9 cellular contexts compared by ENCODE assay signal in genomic region chr22:26592368-26593015, GRCh38. TPM values are rescaled to one million over a fixed set of nuclear protein-coding genes. Genes with fewer than 3 reads are reported as not detected.
DNase-seq lines count a peak whose midpoint lies in the region; ATAC-seq, FAIRE-seq and TF ChIP-seq lines count a peak whose summit lies in the region.
"Had no signal": no experiment of that assay in that cellular context is flagged by ENCODE, and none has a peak within 500 bp of the region (broad histone marks: within the 10 kb centered on the region; RNA-seq: fewer than 3 reads in every experiment).

No MANE protein-coding gene starts in this region.

- POLR2A ChIA-PET in IMR-90 (lab: Charles Lee; ENCODE audit: unreplicated experiment) = no interaction called here

- peak overlapping the region; percentile 15; the same call in 1 of the 2 replicates for H2AK5ac ChIP-seq in IMR-90 (ENCODE audit: low read depth, low read length)

- no peak overlapping the region for H2BK15ac ChIP-seq in IMR-90 (ENCODE audit: low read depth, low read length)

- no peak overlapping the region for H3K14ac ChIP-seq in IMR-90 (replicated peaks; ENCODE audit: low read depth, low read length)

- CTCF ChIA-PET in IMR-90 (lab: Yijun Ruan, JAX) = no interaction called here

- DNase-seq in stimulated activated CD4-positive, alpha-beta T cell treated with anti-CD3 and anti-CD28 coated beads, Interleukin-12 subunit alpha, Interleukin-12 subunit beta, amount 100 ng/mL, for 48 hours (ENCODE audit: low read depth in 2 of 3, low spot score in 1 of 3) = peak; percentile 18 to 27 (median 24)
- no peak for DNase-seq in stimulated activated CD4-positive, alpha-beta T cell treated with anti-CD3 and anti-CD28 coated beads, Interleukin-2, amount 100 ng/mL, for 48 hours
- DNase-seq in IMR-90 = no peak
- peak; percentile 55 to 59 for DNase-seq in activated T-cell treated with anti-CD3 and anti-CD28 coated beads, Interleukin-2, amount 50 U/mL, for 48 hours
- peak; percentile 26 for DNase-seq in stomach
- DNase-seq in erythroblast (lab: John Stamatoyannopoulos, UW) = no peak
- no peak for DNase-seq in cerebellum (ENCODE audit: low spot score)
- no peak for DNase-seq in pancreas

- no peak overlapping the region for H3K4ac ChIP-seq in IMR-90 (ENCODE audit: low read depth, low read length)

- TF ChIP-seq EP300 in stomach (IDR thresholded peaks at IDR 0.05) = no peak

- no peak overlapping the region for H3K56ac ChIP-seq in IMR-90 (ENCODE audit: extremely low read depth, insufficient read depth, low read length)

- H3K36me3 ChIP-seq in IMR-90 (ENCODE audit: control insufficient read depth, insufficient read depth, low read length) (no peaks in the 10 kb centered on the region), stomach (no peaks in the 10 kb centered on the region), pancreas (no peaks in the 10 kb centered on the region)

- no peak overlapping the region for H3K18ac ChIP-seq in IMR-90 (ENCODE audit: low read depth, low read length)

- intact Hi-C loops in IMR-90 (cut with micrococcal nuclease) (loop anchor here (5.0 kb wide), 1 partner anchor 90 kb away; no protein-coding TSS in a partner anchor), stomach (cut with DNase I; ENCODE audit: low total_unique reads) (no loop called here), pancreas (cut with DNase I) (no loop called here)

- peaks cover 20% of the 10 kb centered on the region for H3K27me3 ChIP-seq in IMR-90 (ENCODE audit: control insufficient read depth, insufficient read depth, low read length)
- H3K27me3 ChIP-seq in stomach = peaks cover 0 to 13% (median 0%) of the 10 kb centered on the region in 3 donors
- no peaks in the 10 kb centered on the region for H3K27me3 ChIP-seq in pancreas

- no peak overlapping the region for H2BK120ac ChIP-seq in IMR-90 (ENCODE audit: low read depth, low read length)

- ATAC-seq in IMR-90 (ENCODE audit: low read depth) = no peak
- ATAC-seq in pancreas = no peak

- no peak overlapping the region for H4K5ac ChIP-seq in IMR-90 (ENCODE audit: low read depth, low read length)

- H2AK9ac ChIP-seq in IMR-90 (replicated peaks; ENCODE audit: low read depth, low read length, poor library complexity) = no peak overlapping the region

- dilution Hi-C loops in IMR-90 (cut with HindIII; ENCODE audit: low sequenced_read_pairs, unreplicated experiment) = no loop called here

- H3K9me3 ChIP-seq in IMR-90 (ENCODE audit: control insufficient read depth, insufficient read depth, low read length) (no peaks in the 10 kb centered on the region), stomach (no peaks in the 10 kb centered on the region), pancreas (no peaks in the 10 kb centered on the region)

- no peak for TF ChIP-seq RAD21 in IMR-90 (IDR thresholded peaks at IDR 0.05; ENCODE audit: low read length)

- no peak for FAIRE-seq in pancreas (lab: Jason Lieb, UNC)
- FAIRE-seq: keratinocyte had no signal

- peaks cover 7% of the 10 kb centered on the region; the same call in 1 of the 2 replicates for H4K20me1 ChIP-seq in IMR-90 (ENCODE audit: insufficient read depth, low read length)

- 77% methylated on average over 4 of the region's 5 CpGs; no CpG with 5 or more reads in 1 of the 2 experiments for WGBS in IMR-90 (ENCODE audit: extremely low coverage in 2 of 2, insufficient read length in 1 of 2), 2 experiments
- WGBS in stomach, 5 donors = 56 to 63% (median 60%) methylated on average over 5 of the region's 5 CpGs
- 73 to 80% methylated on average over 5 of the region's 5 CpGs for WGBS in pancreas, 2 donors

- no peak overlapping the region for H4K91ac ChIP-seq in IMR-90 (ENCODE audit: insufficient read depth, low read depth, low read length)

- H3K9me1 ChIP-seq in IMR-90 (ENCODE audit: insufficient read depth, low read length) = no peaks in the 10 kb centered on the region

- BruUV-seq in IMR-90 (replicated peaks; lab: Mats Ljungman, UMichigan) = no TSS peak

- H3K27ac ChIP-seq in IMR-90 (ENCODE audit: insufficient read depth, low read length) (no peak overlapping the region), stomach (no peak overlapping the region), pancreas (no peak overlapping the region)

- no peak overlapping the region for H3K4me2 ChIP-seq in IMR-90 (ENCODE audit: low read depth, low read length)

- H3K4me1 ChIP-seq in IMR-90 (ENCODE audit: control insufficient read depth, insufficient read depth, low read length) (peaks cover 5% of the 10 kb centered on the region), stomach (peaks cover 6 to 29% (median 22%) of the 10 kb centered on the region in 4 donors), pancreas (peaks cover 0 to 7% (median 0%) of the 10 kb centered on the region in 3 donors)

- no peak overlapping the region for H2BK5ac ChIP-seq in IMR-90 (ENCODE audit: low read depth, low read length, poor library complexity, severe bottlenecking)

- H3K23ac ChIP-seq in IMR-90 (ENCODE audit: low read depth, low read length) = no peak overlapping the region

- H2AFZ ChIP-seq in IMR-90 (replicated peaks; ENCODE audit: low read length, poor library complexity) = no peak overlapping the region

- peaks cover 14 to 18% of the 10 kb centered on the region in 2 experiments for H3K79me1 ChIP-seq in IMR-90 (ENCODE audit: low read depth in 1 of 2, low read length in 2 of 2)

- no peak for TF ChIP-seq CTCF in IMR-90 (conservative IDR thresholded peaks at IDR 0.05; ENCODE audit: low read depth, low read length)
- TF ChIP-seq CTCF in stomach (IDR thresholded peaks at IDR 0.05) = no peak
- no peak for TF ChIP-seq CTCF in pancreas (IDR thresholded peaks at IDR 0.05)

- no peak for TF ChIP-seq POLR2A in IMR-90 (IDR thresholded peaks at IDR 0.05; ENCODE audit: low read depth, low read length)
- no peak for TF ChIP-seq POLR2A in stomach (IDR thresholded peaks at IDR 0.05)
- TF ChIP-seq POLR2A in erythroblast (IDR thresholded peaks at IDR 0.05; ENCODE audit: low read length) = no peak

- no peak overlapping the region for H3K9ac ChIP-seq in IMR-90 (ENCODE audit: low read depth, low read length)

- no peak overlapping the region; a peak in 1 of 4 replicates for H4K8ac ChIP-seq in IMR-90 (ENCODE audit: low read depth in 2 of 2, low read length in 2 of 2)

- in situ Hi-C loops in IMR-90 (cut with MboI; ENCODE audit: low sequenced_read_pairs) = loop anchor here (10.0 kb wide), 1 partner anchor 58 kb away; no protein-coding TSS in a partner anchor

- H2BK20ac ChIP-seq in IMR-90 (ENCODE audit: low read depth, low read length) = no peak overlapping the region

- H3K4me3 ChIP-seq in IMR-90 (ENCODE audit: insufficient read depth, low read depth, low read length) (no peak overlapping the region), stomach (no peak overlapping the region), pancreas (no peak overlapping the region)

TF ChIP-seq in IMR-90, 13 proteins besides CTCF, POLR2A, EP300 and RAD21:
- TF ChIP-seq MAFK (IDR thresholded peaks at IDR 0.05; ENCODE audit: low read depth, low read length) (no peak), NFE2L2 (IDR thresholded peaks at IDR 0.05; ENCODE audit: low read depth, low read length) (no peak), RCOR1 (IDR thresholded peaks at IDR 0.05; ENCODE audit: insufficient replicate concordance, low read length) (no peak), MXI1 (IDR thresholded peaks at IDR 0.05; ENCODE audit: borderline replicate concordance, low read depth, low read length) (no peak), CEBPB (IDR thresholded peaks at IDR 0.05; ENCODE audit: low read depth, low read length) (no peak), USF2 (IDR thresholded peaks at IDR 0.05; ENCODE audit: low read depth, low read length) (no peak), CHD1 (IDR thresholded peaks at IDR 0.05; ENCODE audit: low read depth, low read length) (no peak), FOS (IDR thresholded peaks at IDR 0.05; ENCODE audit: low read depth, low read length) (no peak), BHLHE40 (IDR thresholded peaks at IDR 0.05; ENCODE audit: low read depth, low read length) (no peak), SMC3 (IDR thresholded peaks at IDR 0.05; ENCODE audit: low read depth, low read length) (no peak)

RNA-seq across cellular contexts. Expression of gene TPST2, which starts 2.6 kb away (rescaled TPM):
- total RNA-seq in IMR-90 (2012; rRNA removed) = 41.7 and 42.5 TPM in 2 replicates
- 63.6 and 81.1 TPM in 2 replicates for polyA plus RNA-seq in IMR-90 (2012; rRNA removed)
- 84.8 and 101 TPM in 2 replicates for polyA plus RNA-seq in IMR-90 (2012; cell fraction: cytosol; rRNA removed)
- 50.0 and 85.2 TPM in 2 replicates for polyA plus RNA-seq in IMR-90 (2012; cell fraction: nucleus; rRNA removed; ENCODE audit: low replicate concordance)
- total RNA-seq in stomach = 10 to 100 TPM in 4 of 5 donors, 1 to 10 TPM in 1; 9.7 to 88.3 (median 13.8) TPM
- 1 to 10 TPM; 5.3 to 7.1 (median 6.6) TPM for polyA plus RNA-seq in stomach
- 8.3 TPM for total RNA-seq in cerebellum
- total RNA-seq in pancreas = 100 to 1,000 TPM; 156 to 534 (median 212) TPM
- 100 to 1,000 TPM in 1 of 2 donors, 10 to 100 TPM in 1; 91.4 to 135 TPM for polyA plus RNA-seq in pancreas

RNA-seq across cellular contexts. Expression of gene CRYBB1, which starts 25.3 kb away (rescaled TPM):
- total RNA-seq in IMR-90 (2012; rRNA removed) (not detected in 2 replicates), stomach (under 1 TPM in 1 of 5 donors, not detected in 4; 0.55 TPM), cerebellum (0.27 TPM), pancreas (under 1 TPM in 3 of 6 donors, not detected in 3; 0.20 to 0.66 (median 0.34) TPM)
- polyA plus RNA-seq in IMR-90 (2012; rRNA removed) (not detected in 2 replicates), stomach (1 to 10 TPM in 1 of 3 donors, under 1 TPM in 2; 0.20 to 1.2 (median 0.68) TPM), pancreas (under 1 TPM; 0.14 to 0.38 TPM)
- polyA plus RNA-seq in IMR-90 (2012; cell fraction: cytosol; rRNA removed) = not detected in 2 replicates
- not detected in 2 replicates for polyA plus RNA-seq in IMR-90 (2012; cell fraction: nucleus; rRNA removed; ENCODE audit: low replicate concordance)
- polyA plus RNA-seq: keratinocyte had no signal

RNA-seq across cellular contexts. Expression of gene CRYBA4, which starts 29.3 kb away (rescaled TPM):
- total RNA-seq in IMR-90 (2012; rRNA removed) (not detected in 2 replicates), stomach (not detected), cerebellum (not detected), pancreas (under 1 TPM in 1 of 6 donors, not detected in 5; 0.19 TPM)
- polyA plus RNA-seq in IMR-90 (2012; rRNA removed) (not detected in 2 replicates), stomach (not detected), pancreas (not detected)
- not detected in 2 replicates for polyA plus RNA-seq in IMR-90 (2012; cell fraction: cytosol; rRNA removed)
- polyA plus RNA-seq in IMR-90 (2012; cell fraction: nucleus; rRNA removed; ENCODE audit: low replicate concordance) = not detected in 2 replicates
- polyA plus RNA-seq: keratinocyte had no signal

Comparison
In these comparisons a context has a peak if more than half of its experiments do, and no peak if none do; other contexts are left out.
1. DNase-seq: peak in stimulated activated CD4-positive, alpha-beta T cell treated with anti-CD3 and anti-CD28 coated beads, Interleukin-12 subunit alpha, Interleukin-12 subunit beta, amount 100 ng/mL, for 48 hours (3 of 3), activated T-cell treated with anti-CD3 and anti-CD28 coated beads, Interleukin-2, amount 50 U/mL, for 48 hours (2 of 2) and stomach (single experiment); none in stimulated activated CD4-positive, alpha-beta T cell treated with anti-CD3 and anti-CD28 coated beads, Interleukin-2, amount 100 ng/mL, for 48 hours (0 of 2), IMR-90 (single experiment), erythroblast (0 of 2), cerebellum (single experiment) and pancreas (0 of 6).